ENCODE assay signal across 8 cellular contexts in the genomic region with DNA sequence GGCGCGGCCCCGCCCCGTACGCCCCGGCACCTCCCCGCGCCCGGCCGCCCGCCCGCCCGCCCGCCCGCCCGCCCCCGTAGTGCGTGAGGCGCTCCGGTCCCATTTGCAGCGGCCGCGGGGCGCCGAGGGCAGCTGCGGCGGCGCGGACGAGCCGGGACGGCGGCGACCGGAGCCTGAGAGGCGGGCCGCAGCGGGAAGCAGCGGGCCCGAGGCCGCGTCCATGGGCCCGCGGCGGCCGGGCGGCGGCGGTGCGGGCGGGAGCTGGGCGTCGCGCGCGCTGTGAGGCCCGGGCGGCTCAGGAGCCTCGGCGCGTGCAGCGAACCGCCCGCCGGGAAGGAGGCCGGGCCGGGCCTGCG. TPM values are rescaled to one million over a fixed set of nuclear protein-coding genes. Genes with fewer than 3 reads are reported as not detected.
DNase-seq lines count a peak whose midpoint lies in the region; ATAC-seq and TF ChIP-seq lines count a peak whose summit lies in the region.

A gene with protein sequence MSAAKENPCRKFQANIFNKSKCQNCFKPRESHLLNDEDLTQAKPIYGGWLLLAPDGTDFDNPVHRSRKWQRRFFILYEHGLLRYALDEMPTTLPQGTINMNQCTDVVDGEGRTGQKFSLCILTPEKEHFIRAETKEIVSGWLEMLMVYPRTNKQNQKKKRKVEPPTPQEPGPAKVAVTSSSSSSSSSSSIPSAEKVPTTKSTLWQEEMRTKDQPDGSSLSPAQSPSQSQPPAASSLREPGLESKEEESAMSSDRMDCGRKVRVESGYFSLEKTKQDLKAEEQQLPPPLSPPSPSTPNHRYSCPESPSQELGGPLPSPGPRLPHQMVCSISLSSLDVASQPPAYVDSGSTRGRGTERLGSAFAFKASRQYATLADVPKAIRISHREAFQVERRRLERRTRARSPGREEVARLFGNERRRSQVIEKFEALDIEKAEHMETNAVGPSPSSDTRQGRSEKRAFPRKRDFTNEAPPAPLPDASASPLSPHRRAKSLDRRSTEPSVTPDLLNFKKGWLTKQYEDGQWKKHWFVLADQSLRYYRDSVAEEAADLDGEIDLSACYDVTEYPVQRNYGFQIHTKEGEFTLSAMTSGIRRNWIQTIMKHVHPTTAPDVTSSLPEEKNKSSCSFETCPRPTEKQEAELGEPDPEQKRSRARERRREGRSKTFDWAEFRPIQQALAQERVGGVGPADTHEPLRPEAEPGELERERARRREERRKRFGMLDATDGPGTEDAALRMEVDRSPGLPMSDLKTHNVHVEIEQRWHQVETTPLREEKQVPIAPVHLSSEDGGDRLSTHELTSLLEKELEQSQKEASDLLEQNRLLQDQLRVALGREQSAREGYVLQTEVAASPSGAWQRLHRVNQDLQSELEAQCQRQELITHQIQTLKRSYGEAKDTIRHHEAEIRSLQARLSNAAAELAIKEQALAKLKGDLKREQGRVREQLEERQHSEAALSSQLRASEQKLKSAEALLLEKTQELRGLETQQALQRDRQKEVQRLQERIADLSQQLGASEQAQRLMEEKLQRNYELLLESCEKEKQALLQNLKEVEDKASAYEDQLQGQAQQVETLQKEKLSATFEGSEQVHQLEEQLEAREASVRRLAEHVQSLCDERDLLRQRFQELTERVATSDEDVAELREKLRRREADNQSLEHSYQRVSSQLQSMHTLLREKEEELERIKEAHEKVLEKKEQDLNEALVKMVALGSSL (N-terminal part only) (plus strand): TSS at position 77 of the 356 bp plus-strand sequence. CDS start 392 bp downstream, outside the sequence.

- H3K9me3 ChIP-seq in RWPE2 (ENCODE audit: severe bottlenecking) (no peaks in the 10 kb centered on the region), fibroblast of lung (ENCODE audit: control insufficient read depth, insufficient read depth, low read depth, low read length) (no peaks in the 10 kb centered on the region)

- H3K36me3 ChIP-seq in RWPE2 (ENCODE audit: low read depth) (peaks cover 30% of the 10 kb centered on the region), fibroblast of lung (ENCODE audit: control insufficient read depth, insufficient read depth, low read length) (peaks cover 1% of the 10 kb centered on the region)

- H3K4me3 ChIP-seq in RWPE2 (ENCODE audit: severe bottlenecking) = peak within 1 kb of the TSS; percentile 61
- peak within 1 kb of the TSS; percentile 60 to 95 (median 74) for H3K4me3 ChIP-seq in fibroblast of lung (replicated peaks in 1 of 4; ENCODE audit: control extremely low read depth in 1 of 4, insufficient read depth in 1 of 4, low read depth in 3 of 4, low read length in 4 of 4)

- H3K27ac ChIP-seq in RWPE2 (ENCODE audit: poor library complexity, severe bottlenecking) (peak within 1 kb of the TSS; percentile 85), fibroblast of lung (ENCODE audit: insufficient read depth, low read length) (peak within 1 kb of the TSS; percentile 71)

- TF ChIP-seq POLR2A in GM19099 (IDR thresholded peaks at IDR 0.05; ENCODE audit: extremely low read depth, insufficient read length, low read depth) = peak; percentile 45

- H3K9ac ChIP-seq in fibroblast of lung (ENCODE audit: insufficient read depth, low read length) = peak within 1 kb of the TSS; percentile 80

- H3K27me3 ChIP-seq in RWPE2 (ENCODE audit: insufficient read depth, poor library complexity, severe bottlenecking) (no peaks in the 10 kb centered on the region), fibroblast of lung (ENCODE audit: control insufficient read depth, insufficient read depth, low read length) (no peaks in the 10 kb centered on the region)

- ATAC-seq in RWPE2 (ENCODE audit: low read depth) (no peak), omental fat pad (ENCODE audit: low FRiP score) (no peak), GM19455 (IDR thresholded peaks at IDR 0.05; ENCODE audit: unreplicated experiment) (no peak), GM21447 (IDR thresholded peaks at IDR 0.05; ENCODE audit: unreplicated experiment) (no peak)

- peak within 1 kb of the TSS; percentile 88 for H3K4me2 ChIP-seq in fibroblast of lung (ENCODE audit: extremely low read depth, insufficient read depth, low read length)

- no peaks in the 10 kb centered on the region for H4K20me1 ChIP-seq in fibroblast of lung (ENCODE audit: control insufficient read depth, extremely low read depth, insufficient read depth, low read length)

- no peak for DNase-seq in RWPE2 (ENCODE audit: low spot score)
- DNase-seq in fibroblast of lung (ENCODE audit: low read depth in 2 of 2) = no peak
- no peak for DNase-seq in omental fat pad (ENCODE audit: low spot score)
- DNase-seq in Kasumi-1 (lab: John Stamatoyannopoulos, UW) = no peak
- DNase-seq in NCI-H526 treated with DMSO at 0.1 percent for 48 hours (lab: John Stamatoyannopoulos, UW) = no peak

- H3K4me1 ChIP-seq in RWPE2 (ENCODE audit: insufficient read depth, poor library complexity, severe bottlenecking) (peaks cover 30% of the 10 kb centered on the region), fibroblast of lung (ENCODE audit: control insufficient read depth, extremely low read depth, insufficient read depth, low read length) (peaks cover 19% of the 10 kb centered on the region)

- H2AFZ ChIP-seq in fibroblast of lung (ENCODE audit: low read length) = peak within 1 kb of the TSS; percentile 81

- TF ChIP-seq CTCF in RWPE2 (IDR thresholded peaks at IDR 0.05; ENCODE audit: poor library complexity, severe bottlenecking) (no peak), fibroblast of lung (conservative IDR thresholded peaks at IDR 0.05 in 1 of 2, IDR thresholded peaks at IDR 0.05 in 1 of 2; ENCODE audit: low read depth in 1 of 2, low read length in 2 of 2) (no peak), omental fat pad (IDR thresholded peaks at IDR 0.05) (no peak)

- H3K79me2 ChIP-seq in fibroblast of lung (ENCODE audit: control insufficient read depth, insufficient read depth, low read length) = peaks cover 45% of the 10 kb centered on the region

RNA-seq across cellular contexts. Expression of the gene that starts here (rescaled TPM):
- total RNA-seq in fibroblast of lung (67.3 and 104 TPM in 2 replicates), omental fat pad (100 to 1,000 TPM in 3 of 4 donors, 10 to 100 TPM in 1; 68.6 to 196 (median 125) TPM)
- polyA plus RNA-seq in fibroblast of lung = 111 and 124 TPM in 2 replicates
- 189 and 239 TPM in 2 replicates for polyA plus RNA-seq in fibroblast of lung (2012)
- 473 and 658 TPM in 2 replicates for polyA minus RNA-seq in fibroblast of lung (ENCODE audit: low replicate concordance)
